In genomic region chr19:507286-508203, GRCh38 we compare ENCODE assay signal across 1 cellular context.
TF ChIP-seq lines count a peak whose summit lies in the region.

TSS of gene TPGS1 (plus strand) at chr19:507497. CDS start at chr19:507507, 10 bp downstream.

TF ChIP-seq in K562, 482 proteins besides CTCF, POLR2A, EP300 and RAD21 (continued from another document):
- TF ChIP-seq SUPT5H (IDR thresholded peaks at IDR 0.05) (peak; percentile 86), ZNF24 (IDR thresholded peaks at IDR 0.05) (no peak), ZNF133 (CRISPR knock-in tag; IDR thresholded peaks at IDR 0.05) (no peak), ERF (CRISPR knock-in tag; IDR thresholded peaks at IDR 0.05) (no peak), KLF10 (CRISPR knock-in tag; IDR thresholded peaks at IDR 0.05) (no peak)
